In the genomic region with DNA sequence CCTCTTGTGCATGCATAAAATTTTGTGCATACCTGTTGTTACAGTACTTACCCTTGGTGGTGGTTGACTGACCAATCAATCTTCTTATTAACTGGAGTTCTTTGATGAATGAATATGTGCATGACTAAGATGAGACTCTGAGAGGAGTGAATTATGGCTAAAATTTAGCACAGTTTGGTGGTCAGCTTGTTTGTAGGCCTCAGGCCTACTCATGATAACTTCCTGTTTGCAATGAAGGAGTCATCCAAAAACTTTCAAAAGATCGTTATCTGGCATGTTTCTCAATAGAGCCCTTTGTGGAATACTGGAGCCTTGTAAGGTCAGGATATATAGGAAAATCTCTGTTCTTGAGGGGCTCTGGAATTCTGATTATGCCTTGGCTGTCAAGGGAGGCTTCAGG, we compare ENCODE assay signal across 16 cellular contexts.
DNase-seq lines count a peak whose midpoint lies in the region; ATAC-seq and TF ChIP-seq lines count a peak whose summit lies in the region.
"Had no signal": no experiment of that assay in that cellular context is flagged by ENCODE, and none has a peak within 500 bp of the region (broad histone marks: within the 10 kb centered on the region; RNA-seq: fewer than 3 reads in every experiment).

No MANE protein-coding gene starts in this region.

- H3K36me3 ChIP-seq in mammary epithelial cell (ENCODE audit: insufficient read depth, low read length) = no peaks in the 10 kb centered on the region
- H3K36me3 ChIP-seq: heart left ventricle had no signal

- BruUV-seq in mammary epithelial cell (replicated peaks; lab: Mats Ljungman, UMichigan) = no TSS peak

- intact Hi-C loops in mammary epithelial cell (cut with micrococcal nuclease) = loop anchor here (2.0 to 5.0 kb wide), 2 partner anchors 182 to 235 kb away; no protein-coding TSS in a partner anchor

- no peaks in the 10 kb centered on the region for H3K9me3 ChIP-seq in mammary epithelial cell (replicated peaks; ENCODE audit: insufficient read depth, low read length)

- no peak for ATAC-seq in GM21723 (IDR thresholded peaks at IDR 0.05; ENCODE audit: unreplicated experiment)
- no peak for ATAC-seq in GM19035 (IDR thresholded peaks at IDR 0.05; ENCODE audit: unreplicated experiment)
- ATAC-seq: heart left ventricle; left cardiac atrium; stimulated activated naive CD8-positive, alpha-beta T cell treated with anti-CD3 and anti-CD28 coated beads, Interleukin-15, Interleukin-2, amounts not matched to agents 100 U/mL and 50 U/mL, for 24 hours had no signal

- H4K20me1 ChIP-seq in mammary epithelial cell (ENCODE audit: insufficient read depth, low read length) = no peaks in the 10 kb centered on the region

- CTCF ChIA-PET in mammary epithelial cell (lab: Charles Lee; ENCODE audit: low non-redundant PET) = no interaction called here

- no peaks in the 10 kb centered on the region for H3K27me3 ChIP-seq in mammary epithelial cell (ENCODE audit: insufficient read depth, low read length)
- H3K27me3 ChIP-seq: heart left ventricle had no signal

- in situ Hi-C loops in mammary epithelial cell (cut with MboI; ENCODE audit: low sequenced_read_pairs in 2 of 2) = no loop called here

- H3K79me2 ChIP-seq in mammary epithelial cell (ENCODE audit: insufficient read depth, low read length) = no peaks in the 10 kb centered on the region

- no peak overlapping the region for H3K4me3 ChIP-seq in mammary epithelial cell (replicated peaks in 1 of 3; ENCODE audit: insufficient read depth in 1 of 3, low read depth in 2 of 3, low read length in 3 of 3)
- H3K4me3 ChIP-seq: heart left ventricle, PC-9 had no signal

- H2AFZ ChIP-seq in mammary epithelial cell (ENCODE audit: low read depth, low read length) = peak overlapping the region; percentile 85
- H2AFZ ChIP-seq: PC-9 had no signal

- no peak overlapping the region for H3K4me2 ChIP-seq in mammary epithelial cell (ENCODE audit: insufficient read depth, low read depth, low read length)
- H3K4me2 ChIP-seq: PC-9 had no signal

- dilution Hi-C loops in mammary epithelial cell (cut with HindIII; ENCODE audit: low sequenced_read_pairs) = no loop called here

- TF ChIP-seq CTCF in mammary epithelial cell (conservative IDR thresholded peaks at IDR 0.05 in 1 of 2, IDR thresholded peaks at IDR 0.05 in 1 of 2; ENCODE audit: extremely low read depth in 1 of 2, insufficient read depth in 1 of 2, low read depth in 1 of 2, low read length in 2 of 2) = no peak

- H3K27ac ChIP-seq in mammary epithelial cell (ENCODE audit: insufficient read depth, low read depth, low read length) = no peak overlapping the region
- H3K27ac ChIP-seq: heart left ventricle, PC-9 had no signal

- peaks cover 11% of the 10 kb centered on the region for H3K4me1 ChIP-seq in mammary epithelial cell (ENCODE audit: insufficient read depth, low read length)
- H3K4me1 ChIP-seq: heart left ventricle had no signal

- H3K9ac ChIP-seq in mammary epithelial cell (ENCODE audit: insufficient read depth, low read length) = no peak overlapping the region

- WGBS in mammary epithelial cell (ENCODE audit: low coverage, missing lambda C conversion rate) = 0% methylated on average over 1 of the region's 1 CpG

- peak; percentile 82 for DNase-seq in EL
- DNase-seq in M059J (ENCODE audit: low read depth) = peak; percentile 98
- DNase-seq in mammary epithelial cell = peak; percentile 93
- peak; percentile 28 for DNase-seq in non-pigmented ciliary epithelial cell (ENCODE audit: low read depth)
- no peak for DNase-seq in NCI-H774 (lab: John Stamatoyannopoulos, UW)
- no peak for DNase-seq in stimulated activated CD4-positive, alpha-beta T cell treated with anti-CD3 and anti-CD28 coated beads, Interleukin-2, amount 100 ng/mL, for 24 hours
- DNase-seq: aorta; CD4-positive, CD25-positive, alpha-beta regulatory T cell; effector CD4-positive, alpha-beta T cell; GOT3; heart left ventricle; left cardiac atrium; stimulated activated naive CD8-positive, alpha-beta T cell treated with anti-CD3 and anti-CD28 coated beads, Interleukin-15, Interleukin-2, amounts not matched to agents 100 U/mL and 50 U/mL, for 24 hours had no signal

Comparison
In these comparisons a context has a peak if more than half of its experiments do, and no peak if none do; other contexts are left out.
1. DNase-seq: peak in EL (single experiment), M059J (single experiment), mammary epithelial cell (single experiment) and non-pigmented ciliary epithelial cell (single experiment); none in NCI-H774 (single experiment) and stimulated activated CD4-positive, alpha-beta T cell treated with anti-CD3 and anti-CD28 coated beads, Interleukin-2, amount 100 ng/mL, for 24 hours (0 of 2).